In genomic region chr2:7694066-7695000, GRCh38 we compare ENCODE assay signal across 1 cellular context.
TF ChIP-seq lines count a peak whose summit lies in the region.

No MANE protein-coding gene starts in this region.

TF ChIP-seq in H1, 55 proteins besides CTCF, POLR2A, EP300 and RAD21 (continued from another document):
- TF ChIP-seq, protein P1, sequence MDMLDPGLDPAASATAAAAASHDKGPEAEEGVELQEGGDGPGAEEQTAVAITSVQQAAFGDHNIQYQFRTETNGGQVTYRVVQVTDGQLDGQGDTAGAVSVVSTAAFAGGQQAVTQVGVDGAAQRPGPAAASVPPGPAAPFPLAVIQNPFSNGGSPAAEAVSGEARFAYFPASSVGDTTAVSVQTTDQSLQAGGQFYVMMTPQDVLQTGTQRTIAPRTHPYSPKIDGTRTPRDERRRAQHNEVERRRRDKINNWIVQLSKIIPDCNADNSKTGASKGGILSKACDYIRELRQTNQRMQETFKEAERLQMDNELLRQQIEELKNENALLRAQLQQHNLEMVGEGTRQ (IDR thresholded peaks at IDR 0.05; ENCODE audit: low read length) = no peak
- TF ChIP-seq, protein P2, sequence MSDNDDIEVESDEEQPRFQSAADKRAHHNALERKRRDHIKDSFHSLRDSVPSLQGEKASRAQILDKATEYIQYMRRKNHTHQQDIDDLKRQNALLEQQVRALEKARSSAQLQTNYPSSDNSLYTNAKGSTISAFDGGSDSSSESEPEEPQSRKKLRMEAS (IDR thresholded peaks at IDR 0.05) = no peak
- TF ChIP-seq RXRA (IDR thresholded peaks at IDR 0.05; ENCODE audit: insufficient read depth, low read depth, low read length) (no peak), GABPA (IDR thresholded peaks at IDR 0.05; ENCODE audit: borderline replicate concordance, insufficient read depth, low read length) (no peak), CTBP2 (IDR thresholded peaks at IDR 0.05; ENCODE audit: borderline replicate concordance, insufficient read depth, insufficient read length, low read length) (no peak), BRCA1 (IDR thresholded peaks at IDR 0.05; ENCODE audit: low read depth, low read length) (no peak), SIN3A (conservative IDR thresholded peaks at IDR 0.05 in 1 of 2, IDR thresholded peaks at IDR 0.05 in 1 of 2; ENCODE audit: low read depth in 1 of 2, low read length in 2 of 2) (no peak), TAF7 (optimal IDR thresholded peaks at IDR 0.05; ENCODE audit: borderline replicate concordance, low read depth, low read length) (no peak), ATF2 (IDR thresholded peaks at IDR 0.05; ENCODE audit: low read length) (no peak), ZNF274 (IDR thresholded peaks at IDR 0.05; ENCODE audit: borderline replicate concordance, extremely low read depth, low read length) (no peak), SP1 (IDR thresholded peaks at IDR 0.05; ENCODE audit: low read depth, low read length) (no peak), CBX8 (IDR thresholded peaks at IDR 0.05; ENCODE audit: borderline replicate concordance, low read depth, low read length) (no peak), FOSL1 (IDR thresholded peaks at IDR 0.05; ENCODE audit: insufficient read depth, low read depth, low read length) (no peak), SIRT6 (IDR thresholded peaks at IDR 0.05; ENCODE audit: low read length) (no peak)
